1 cellular context compared by ENCODE assay signal in genomic region chr3:134325722-134326121, GRCh38.
TF ChIP-seq lines count a peak whose summit lies in the region.

No MANE protein-coding gene starts in this region.

TF ChIP-seq in H1, 55 proteins besides CTCF, POLR2A, EP300 and RAD21:
- TF ChIP-seq CHD7 (IDR thresholded peaks at IDR 0.05; ENCODE audit: insufficient replicate concordance, low read length) (no peak), GTF2F1 (IDR thresholded peaks at IDR 0.05; ENCODE audit: borderline replicate concordance, low read depth, low read length) (no peak), ATF2 (IDR thresholded peaks at IDR 0.05; ENCODE audit: low read length) (no peak), CTBP2 (IDR thresholded peaks at IDR 0.05; ENCODE audit: borderline replicate concordance, insufficient read depth, insufficient read length, low read length) (no peak), ATF3 (IDR thresholded peaks at IDR 0.05; ENCODE audit: insufficient read depth, low read depth, low read length) (no peak), SIN3A (conservative IDR thresholded peaks at IDR 0.05 in 1 of 2, IDR thresholded peaks at IDR 0.05 in 1 of 2; ENCODE audit: low read depth in 1 of 2, low read length in 2 of 2) (no peak), POLR2AphosphoS5 (IDR thresholded peaks at IDR 0.05; ENCODE audit: low read depth, low read length) (no peak), KDM1A (IDR thresholded peaks at IDR 0.05; ENCODE audit: borderline replicate concordance, low read length) (no peak)
